ENCODE assay signal across 23 cellular contexts in genomic region chr1:61433646-61434045, GRCh38.
"Had no signal": no experiment of that assay in that cellular context is flagged by ENCODE, and none has a peak within 500 bp of the region (broad histone marks: within the 10 kb centered on the region; RNA-seq: fewer than 3 reads in every experiment).

No MANE protein-coding gene starts in this region.

- H3K9me3 ChIP-seq: body of pancreas, gastrocnemius medialis, pancreas, psoas muscle, spleen, transverse colon had no signal

- H3K4me3 Mint-ChIP-seq: activated naive CD8-positive, alpha-beta T cell; activated T-cell treated with anti-CD3 and anti-CD28 coated beads, Interleukin-2, amount 50 U/mL, for 72 hours; endodermal cell; naive B cell; neural crest cell had no signal

- H3K4me1 Mint-ChIP-seq: naive B cell, neural crest cell had no signal

- H3K4me3 ChIP-seq: body of pancreas, cardiac muscle cell, gastrocnemius medialis, lung, pancreas, psoas muscle, spleen, transverse colon had no signal

- H3K27me3 Mint-ChIP-seq: activated naive CD8-positive, alpha-beta T cell had no signal

- DNase-seq: activated CD4-positive, alpha-beta T cell treated with anti-CD3 and anti-CD28 coated beads for 4 hours; activated CD4-positive, alpha-beta T cell treated with anti-CD3 and anti-CD28 coated beads, Interleukin-2, amount 50 U/mL, for 4 hours; activated naive CD4-positive, alpha-beta T cell treated with Interleukin-2 at 50 U/mL for 16 hours; activated T-cell treated with anti-CD3 and anti-CD28 coated beads for 4 hours; activated T-cell treated with anti-CD3 and anti-CD28 coated beads, Interleukin-2, amount 50 U/mL, for 72 hours; aorta; body of pancreas; cortex of kidney; endodermal cell; gastrocnemius medialis; glutamatergic neuron; hippocampal formation; kidney; naive B cell; pancreas; psoas muscle; spleen; stimulated activated naive CD4-positive, alpha-beta T cell; transverse colon had no signal

- H3K27ac ChIP-seq: body of pancreas, cardiac muscle cell, gastrocnemius medialis, pancreas, psoas muscle, spleen, transverse colon had no signal

- ATAC-seq: body of pancreas, gastrocnemius medialis had no signal

- H3K4me1 ChIP-seq: pancreas, transverse colon had no signal

- H3K27me3 ChIP-seq: body of pancreas, cardiac muscle cell, gastrocnemius medialis, pancreas, spleen, transverse colon had no signal

- H3K9me3 Mint-ChIP-seq: activated T-cell treated with anti-CD3 and anti-CD28 coated beads, Interleukin-2, amount 50 U/mL, for 72 hours; endodermal cell had no signal

- H3K36me3 Mint-ChIP-seq: naive B cell had no signal

- FAIRE-seq: kidney, pancreas had no signal

- H3K27ac Mint-ChIP-seq: activated naive CD8-positive, alpha-beta T cell; activated T-cell treated with anti-CD3 and anti-CD28 coated beads, Interleukin-2, amount 50 U/mL, for 72 hours; endodermal cell; naive B cell had no signal

- H3K36me3 ChIP-seq: cardiac muscle cell, gastrocnemius medialis, pancreas, spleen, transverse colon had no signal
